Comparison of ENCODE assay signal across 10 cellular contexts in the genomic region with DNA sequence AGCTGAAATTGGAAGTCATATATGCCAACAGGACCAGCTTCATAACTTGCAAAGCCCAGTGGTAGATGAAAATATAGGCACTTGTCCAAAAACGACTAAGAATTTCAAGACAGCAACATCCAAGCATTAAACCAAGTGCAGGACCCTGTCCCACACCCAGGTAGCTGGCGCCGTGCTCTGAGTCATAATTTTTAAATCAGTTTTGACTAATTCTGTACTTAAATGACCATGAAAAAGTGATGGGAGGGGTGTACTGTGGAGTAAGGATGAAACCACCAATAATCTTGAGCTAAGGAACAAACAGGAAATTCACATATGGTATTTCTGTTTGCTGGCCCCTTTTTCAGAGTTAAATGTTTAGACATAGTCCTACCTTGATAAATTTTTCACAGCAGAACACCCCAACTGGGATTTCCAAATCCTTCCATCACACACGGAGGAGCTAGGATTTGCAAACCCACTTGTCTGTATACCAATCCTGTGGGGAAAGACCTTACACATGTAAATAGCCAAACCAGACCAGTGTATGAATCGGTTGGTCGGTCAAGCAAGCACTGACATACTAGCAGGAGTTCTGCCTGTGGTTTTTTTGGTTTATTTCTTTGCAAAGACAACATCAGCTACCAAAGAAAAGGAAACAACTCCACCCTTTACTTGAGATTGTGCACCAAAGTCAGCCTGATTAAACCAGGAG.
A peak's percentile ranks its signal among the peaks of the same experiment; 100 is the strongest.
DNase-seq lines count a peak whose midpoint lies in the region; ATAC-seq, FAIRE-seq and TF ChIP-seq lines count a peak whose summit lies in the region.
"Had no signal": no experiment of that assay in that cellular context is flagged by ENCODE, and none has a peak within 500 bp of the region (broad histone marks: within the 10 kb centered on the region; RNA-seq: fewer than 3 reads in every experiment).

No MANE protein-coding gene starts in this region.

- no peaks in the 10 kb centered on the region for H3K36me3 ChIP-seq in CD8-positive, alpha-beta memory T cell (ENCODE audit: insufficient read depth, low read length)
- H3K36me3 ChIP-seq in kidney (ENCODE audit: control insufficient read depth in 1 of 2, insufficient read depth in 2 of 2, low read length in 2 of 2), result no peaks in the 10 kb centered on the region
- H3K36me3 ChIP-seq: left ventricle myocardium inferior, vagina had no signal

- intact Hi-C loops in kidney (cut with DNase I), result no loop called here

- FAIRE-seq in kidney (lab: Jason Lieb, UNC), result no peak

- no peak overlapping the region for H3K9ac ChIP-seq in kidney (ENCODE audit: low read length in 2 of 2)

- H3K27me3 Mint-ChIP-seq in CD8-positive, alpha-beta memory T cell, result peaks cover 5 to 16% of the 10 kb centered on the region in 2 donors
- peaks cover 12% of the 10 kb centered on the region in 2 donors for H3K27me3 Mint-ChIP-seq in T-cell

- DNase-seq in CD8-positive, alpha-beta memory T cell, result no peak
- DNase-seq in T-cell (no peak), kidney (no peak), Ammon's horn (ENCODE audit: low spot score) (no peak), OCI-M1 (lab: John Stamatoyannopoulos, UW) (no peak), CD1c-positive myeloid dendritic cell (ENCODE audit: extremely low spot score) (no peak)
- DNase-seq: left ventricle myocardium inferior had no signal

- H3K36me3 Mint-ChIP-seq in CD8-positive, alpha-beta memory T cell, result peaks cover 0 to 22% (median 1%) of the 10 kb centered on the region in 3 donors
- H3K36me3 Mint-ChIP-seq in T-cell, result no peaks in the 10 kb centered on the region

- TF ChIP-seq CTCF in kidney (IDR thresholded peaks at IDR 0.05; ENCODE audit: borderline replicate concordance, extremely low read depth, insufficient read depth), result no peak

- ATAC-seq in GM19043 (IDR thresholded peaks at IDR 0.05; ENCODE audit: low read depth, unreplicated experiment), result peak; percentile 96
- peak; percentile 85 for ATAC-seq in HG02943 (IDR thresholded peaks at IDR 0.05; ENCODE audit: low read depth, unreplicated experiment)
- ATAC-seq in T-cell (replicated peaks in 1 of 4), result peak in 3 of 4 experiments; percentile 48 to 72 (median 63)

- peak overlapping the region; percentile 18 to 88 (median 79) for H3K4me3 Mint-ChIP-seq in CD8-positive, alpha-beta memory T cell
- peak overlapping the region in 1 of 3 donors; percentile 37 for H3K4me3 Mint-ChIP-seq in T-cell

- H3K27me3 ChIP-seq in CD8-positive, alpha-beta memory T cell (ENCODE audit: insufficient read depth, low read length, poor library complexity, severe bottlenecking), result no peaks in the 10 kb centered on the region
- H3K27me3 ChIP-seq: vagina had no signal

- H3K4me3 ChIP-seq in CD8-positive, alpha-beta memory T cell (ENCODE audit: low read length), result no peak overlapping the region
- no peak overlapping the region for H3K4me3 ChIP-seq in kidney (ENCODE audit: low read length in 2 of 2)
- H3K4me3 ChIP-seq: left ventricle myocardium inferior, vagina had no signal

- peaks cover 0 to 3% (median 0%) of the 10 kb centered on the region in 5 donors for H3K9me3 Mint-ChIP-seq in CD8-positive, alpha-beta memory T cell
- no peaks in the 10 kb centered on the region for H3K9me3 Mint-ChIP-seq in T-cell

- H3K9me3 ChIP-seq in CD8-positive, alpha-beta memory T cell (ENCODE audit: low read length), result no peaks in the 10 kb centered on the region
- H3K9me3 ChIP-seq in kidney (ENCODE audit: control insufficient read depth in 1 of 2, low read length in 2 of 2), result no peaks in the 10 kb centered on the region
- H3K9me3 ChIP-seq: left ventricle myocardium inferior, vagina had no signal

- POLR2A ChIA-PET in CD8-positive, alpha-beta memory T cell (lab: Charles Lee), result no interaction called here
- POLR2A ChIA-PET in T-cell (lab: Charles Lee), result interaction anchor here in 1 of 2 donors (0.6 kb wide), 1 partner anchor 8 kb away, joined by 3 read pairs; no protein-coding TSS in a partner anchor

- CTCF ChIA-PET in CD8-positive, alpha-beta memory T cell (lab: Charles Lee), result interaction anchor here (1.0 kb wide), 1 partner anchor 10 kb away, joined by 3 read pairs; no protein-coding TSS in a partner anchor
- CTCF ChIA-PET in T-cell (lab: Charles Lee), result no interaction called here

- H3K4me1 ChIP-seq in CD8-positive, alpha-beta memory T cell (ENCODE audit: insufficient read depth, low read length), result peaks cover 41% of the 10 kb centered on the region
- no peaks in the 10 kb centered on the region for H3K4me1 ChIP-seq in kidney (ENCODE audit: control insufficient read depth in 1 of 2, insufficient read depth in 1 of 2, low read depth in 1 of 2, low read length in 2 of 2)
- H3K4me1 ChIP-seq: vagina had no signal

- peaks cover 63 to 82% (median 63%) of the 10 kb centered on the region in 3 donors for H3K4me1 Mint-ChIP-seq in CD8-positive, alpha-beta memory T cell
- H3K4me1 Mint-ChIP-seq in T-cell, result peaks cover 39 to 76% (median 56%) of the 10 kb centered on the region in 3 donors

- peak overlapping the region; percentile 74 to 93 (median 90) for H3K27ac Mint-ChIP-seq in CD8-positive, alpha-beta memory T cell
- peak overlapping the region; percentile 75 to 83 for H3K27ac Mint-ChIP-seq in T-cell

- no peak overlapping the region for H3K27ac ChIP-seq in CD8-positive, alpha-beta memory T cell (ENCODE audit: low read depth, low read length)
- no peak overlapping the region for H3K27ac ChIP-seq in kidney (ENCODE audit: low read depth in 2 of 2, low read length in 2 of 2)
- H3K27ac ChIP-seq: left ventricle myocardium inferior, vagina had no signal
